ENCODE assay signal across 11 cellular contexts in genomic region chr10:100516847-100517246, GRCh38. TPM values are rescaled to one million over a fixed set of nuclear protein-coding genes. Genes with fewer than 3 reads are reported as not detected.
DNase-seq lines count a peak whose midpoint lies in the region; ATAC-seq and TF ChIP-seq lines count a peak whose summit lies in the region.
"Had no signal": no experiment of that assay in that cellular context is flagged by ENCODE, and none has a peak within 500 bp of the region (broad histone marks: within the 10 kb centered on the region; RNA-seq: fewer than 3 reads in every experiment).

No MANE protein-coding gene starts in this region.

- H3K27me3 Mint-ChIP-seq in GM23338 (ENCODE audit: insufficient read depth, low read depth, poor library complexity) = peaks cover 21% of the 10 kb centered on the region

- TF ChIP-seq CTCF in GM23338 (conservative IDR thresholded peaks at IDR 0.05; ENCODE audit: low read depth in 2 of 2) = peak; percentile 47 to 59

- H2AFZ ChIP-seq in GM23338 = no peak overlapping the region

- H3K36me3 ChIP-seq in GM23338 (ENCODE audit: insufficient read depth) (no peaks in the 10 kb centered on the region), aorta (ENCODE audit: control insufficient read depth in 1 of 2, insufficient read depth in 2 of 2, low read length in 1 of 2) (no peaks in the 10 kb centered on the region)

- H3K36me3 Mint-ChIP-seq in GM23338 (ENCODE audit: low read depth) = no peaks in the 10 kb centered on the region

- H3K27ac Mint-ChIP-seq in GM23338 = no peak overlapping the region

- no peak overlapping the region for H3K4me2 ChIP-seq in GM23338

- no peaks in the 10 kb centered on the region for H3K9me3 Mint-ChIP-seq in GM23338

- peaks cover 22% of the 10 kb centered on the region for H3K27me3 ChIP-seq in GM23338 (ENCODE audit: insufficient read depth)
- no peaks in the 10 kb centered on the region for H3K27me3 ChIP-seq in aorta (ENCODE audit: control insufficient read depth in 1 of 2, insufficient read depth in 2 of 2, low read length in 1 of 2)

- intact Hi-C loops in aorta (cut with DNase I) = loop anchor here (2.0 to 10.0 kb wide), 2 partner anchors 82 to 178 kb away; no protein-coding TSS in a partner anchor

- peaks cover 5% of the 10 kb centered on the region; the same call in 1 of the 2 replicates for H3K4me1 ChIP-seq in GM23338 (ENCODE audit: insufficient read depth)
- no peaks in the 10 kb centered on the region for H3K4me1 ChIP-seq in aorta (ENCODE audit: control insufficient read depth in 1 of 2, insufficient read depth in 2 of 2, low read length in 2 of 2)

- no peaks in the 10 kb centered on the region for H3K9me2 ChIP-seq in GM23338 (ENCODE audit: insufficient read depth)

- no peaks in the 10 kb centered on the region for H3K9me3 ChIP-seq in aorta (ENCODE audit: control insufficient read depth, low read length)

- H3F3A ChIP-seq in GM23338 (replicated peaks; ENCODE audit: low read depth) = 0 out of 2 replicates have a peak, but pooled peaks cover 4% of the 10 kb centered on the region

- H3K79me2 ChIP-seq in GM23338 (replicated peaks; ENCODE audit: insufficient read depth) = no peaks in the 10 kb centered on the region

- no peak overlapping the region for H3K4me3 Mint-ChIP-seq in GM23338

- H3K27ac ChIP-seq in GM23338 (ENCODE audit: low read depth) = no peak overlapping the region
- no peak overlapping the region for H3K27ac ChIP-seq in aorta (ENCODE audit: low read depth in 1 of 2, low read length in 2 of 2)

- H3K4me3 ChIP-seq in GM23338 = no peak overlapping the region
- no peak overlapping the region for H3K4me3 ChIP-seq in aorta (ENCODE audit: low read length in 2 of 2)

- DNase-seq in ACHN (peak; percentile 19), GM23338 (ENCODE audit: low spot score) (peak; percentile 64), RPMI7951 (ENCODE audit: low read depth) (peak; percentile 49), iPS-NIHi7 (ENCODE audit: extremely low spot score) (peak; percentile 56), NAMALWA (ENCODE audit: low spot score) (no peak), aorta (no peak)
- DNase-seq: activated T-cell treated with anti-CD3 and anti-CD28 coated beads, Interleukin-2, amount 50 U/mL, for 48 hours; cerebellar nuclear complex had no signal

- ATAC-seq in GM23338 (peak; percentile 15), HG02678 (IDR thresholded peaks at IDR 0.05; ENCODE audit: unreplicated experiment) (no peak), GM19455 (IDR thresholded peaks at IDR 0.05; ENCODE audit: unreplicated experiment) (no peak), aorta (ENCODE audit: low FRiP score) (no peak)

- no peaks in the 10 kb centered on the region; the same call in 2 of the 3 replicates for H3K4me1 Mint-ChIP-seq in GM23338

- no peaks in the 10 kb centered on the region; the same call in 1 of the 2 replicates for H4K20me1 ChIP-seq in GM23338 (replicated peaks; ENCODE audit: insufficient read depth)

- in situ Hi-C loops in ACHN (cut with HindIII; ENCODE audit: low pct_ligation_motif_present, low pct_unique_long_range_greater_than_20kb, low sequenced_read_pairs) = no loop called here

- WGBS in aorta, 2 donors = 90 to 96% methylated on average over 2 of the region's 2 CpGs

TF ChIP-seq in GM23338, 12 proteins besides CTCF, POLR2A, EP300 and RAD21:
- TF ChIP-seq POLR2AphosphoS5 (IDR thresholded peaks at IDR 0.05; ENCODE audit: low read depth) (no peak), EZH2 (IDR thresholded peaks at IDR 0.05; ENCODE audit: low read depth, unreplicated experiment) (no peak), CREB1 (CRISPR knock-in tag; IDR thresholded peaks at IDR 0.05; ENCODE audit: low read depth) (no peak), EZH2phosphoT487 (IDR thresholded peaks at IDR 0.05; ENCODE audit: unreplicated experiment) (no peak), ZNF331 (CRISPR knock-in tag; IDR thresholded peaks at IDR 0.05; ENCODE audit: low read depth) (no peak), ZNF114 (CRISPR knock-in tag; IDR thresholded peaks at IDR 0.05) (no peak)

RNA-seq across cellular contexts. Expression of gene SEC31B, which starts 2.8 kb away (rescaled TPM):
- total RNA-seq in GM23338 (2014; rRNA removed; shearing (Covaris generic)) = 5.8 and 6.7 TPM in 2 replicates
- polyA plus RNA-seq in GM23338 (2016; fragmentation: Nextera tagmentation; extraction: Ambion mirVana) (2.9 TPM in 2 replicates), aorta (10 to 100 TPM in 1 of 2 donors, 1 to 10 TPM in 1; 4.6 to 20.0 TPM)
- 0.10 and 0.24 TPM in 2 replicates for total RNA-seq in RPMI7951 (2014; rRNA removed; shearing (Covaris generic))
- 10 to 100 TPM in 1 of 2 donors, 1 to 10 TPM in 1; 8.7 to 16.9 TPM for total RNA-seq in aorta

RNA-seq across cellular contexts. Expression of gene NDUFB8, which starts 12.8 kb away (rescaled TPM):
- 131 and 133 TPM in 2 replicates for total RNA-seq in GM23338 (2014; rRNA removed; shearing (Covaris generic))
- 464 and 520 TPM in 2 replicates for polyA plus RNA-seq in GM23338 (2016; fragmentation: Nextera tagmentation; extraction: Ambion mirVana)
- 189 and 282 TPM in 2 replicates for total RNA-seq in RPMI7951 (2014; rRNA removed; shearing (Covaris generic))
- 100 to 1,000 TPM; 127 TPM for total RNA-seq in aorta
- polyA plus RNA-seq in aorta = 100 to 1,000 TPM; 322 to 337 TPM

RNA-seq across cellular contexts. Expression of gene HIF1AN, which starts 18.9 kb away (rescaled TPM):
- 25.3 and 26.3 TPM in 2 replicates for total RNA-seq in GM23338 (2014; rRNA removed; shearing (Covaris generic))
- 9.1 and 9.9 TPM in 2 replicates for polyA plus RNA-seq in GM23338 (2016; fragmentation: Nextera tagmentation; extraction: Ambion mirVana)
- total RNA-seq in RPMI7951 (2014; rRNA removed; shearing (Covaris generic)) = 4.1 and 5.0 TPM in 2 replicates
- total RNA-seq in aorta = 10 to 100 TPM; 35.8 to 42.7 TPM
- polyA plus RNA-seq in aorta = 10 to 100 TPM in 1 of 2 donors, 1 to 10 TPM in 1; 6.0 to 10.8 TPM

RNA-seq across cellular contexts. Expression of gene WNT8B, which starts 54.0 kb away (rescaled TPM):
- total RNA-seq in GM23338 (2014; rRNA removed; shearing (Covaris generic)) = 1.3 and 1.9 TPM in 2 replicates
- polyA plus RNA-seq in GM23338 (2016; fragmentation: Nextera tagmentation; extraction: Ambion mirVana) = 0.26 and 0.74 TPM in 2 replicates
- total RNA-seq in RPMI7951 (2014; rRNA removed; shearing (Covaris generic)) = not detected in 2 replicates
- not detected for total RNA-seq in aorta
- polyA plus RNA-seq in aorta = not detected
- total RNA-seq: mononuclear cell had no signal

Comparison
In these comparisons a context has a peak if more than half of its experiments do, and no peak if none do; other contexts are left out.
1. DNase-seq: peak in ACHN (single experiment), GM23338 (single experiment), RPMI7951 (single experiment) and iPS-NIHi7 (single experiment); none in NAMALWA (single experiment) and aorta (0 of 2).